In genomic region chr15:42385980-42386695, GRCh38 we compare ENCODE assay signal across 1 cellular context.
TF ChIP-seq lines count a peak whose summit lies in the region.

No MANE protein-coding gene starts in this region.

TF ChIP-seq in HepG2, 621 proteins besides CTCF, POLR2A, EP300 and RAD21:
- no peak for TF ChIP-seq ZNF740 (CRISPR knock-in tag; IDR thresholded peaks at IDR 0.05)
- no peak for TF ChIP-seq ZFY (CRISPR knock-in tag; IDR thresholded peaks at IDR 0.05)
- no peak for TF ChIP-seq ZSCAN20 (CRISPR knock-in tag; IDR thresholded peaks at IDR 0.05; ENCODE audit: borderline replicate concordance)
